1 cellular context compared by ENCODE assay signal in genomic region chr7:149497467-149498261, GRCh38.
TF ChIP-seq lines count a peak whose summit lies in the region.

TSS of gene ZNF746 (minus strand) at chr7:149497809. CDS start at chr7:149497536, 273 bp downstream.

TF ChIP-seq in GM12878, 131 proteins besides CTCF, POLR2A, EP300 and RAD21 (continued from another document):
- TF ChIP-seq, protein P1, sequence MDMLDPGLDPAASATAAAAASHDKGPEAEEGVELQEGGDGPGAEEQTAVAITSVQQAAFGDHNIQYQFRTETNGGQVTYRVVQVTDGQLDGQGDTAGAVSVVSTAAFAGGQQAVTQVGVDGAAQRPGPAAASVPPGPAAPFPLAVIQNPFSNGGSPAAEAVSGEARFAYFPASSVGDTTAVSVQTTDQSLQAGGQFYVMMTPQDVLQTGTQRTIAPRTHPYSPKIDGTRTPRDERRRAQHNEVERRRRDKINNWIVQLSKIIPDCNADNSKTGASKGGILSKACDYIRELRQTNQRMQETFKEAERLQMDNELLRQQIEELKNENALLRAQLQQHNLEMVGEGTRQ (IDR thresholded peaks at IDR 0.05; ENCODE audit: borderline replicate concordance, low read depth, low read length): no peak
- no peak for TF ChIP-seq BCL3 (IDR thresholded peaks at IDR 0.05; ENCODE audit: borderline replicate concordance, insufficient read depth, low read depth, low read length, poor library complexity, severe bottlenecking)
